In genomic region chr10:91552706-91553105, GRCh38 we compare ENCODE assay signal across 9 cellular contexts.
DNase-seq lines count a peak whose midpoint lies in the region; ATAC-seq, FAIRE-seq and TF ChIP-seq lines count a peak whose summit lies in the region.
"Had no signal": no experiment of that assay in that cellular context is flagged by ENCODE, and none has a peak within 500 bp of the region (broad histone marks: within the 10 kb centered on the region; RNA-seq: fewer than 3 reads in every experiment).

No MANE protein-coding gene starts in this region.

- FAIRE-seq in endothelial cell of umbilical vein (lab: Jason Lieb, UNC), result no peak

- H3K36me3 ChIP-seq in endothelial cell of umbilical vein (ENCODE audit: control insufficient read depth in 2 of 2, extremely low read depth in 1 of 2, insufficient read depth in 2 of 2, low read length in 2 of 2) (no peaks in the 10 kb centered on the region), mucosa of descending colon (ENCODE audit: low read depth) (no peaks in the 10 kb centered on the region)

- peak; percentile 20 to 55 for TF ChIP-seq CTCF in endothelial cell of umbilical vein (IDR thresholded peaks at IDR 0.05; ENCODE audit: extremely low read depth in 1 of 2, insufficient read depth in 1 of 2, low read depth in 1 of 2, low read length in 2 of 2)
- no peak for TF ChIP-seq CTCF in mucosa of descending colon (IDR thresholded peaks at IDR 0.05)

- H3K27ac ChIP-seq in endothelial cell of umbilical vein (ENCODE audit: insufficient read depth, low read depth, low read length), result no peak overlapping the region

- no peaks in the 10 kb centered on the region for H3K4me1 ChIP-seq in endothelial cell of umbilical vein (ENCODE audit: control insufficient read depth, extremely low read depth, insufficient read depth, low read length)
- H3K4me1 ChIP-seq in mucosa of descending colon (ENCODE audit: low read depth), result peaks cover 18% of the 10 kb centered on the region

- peaks cover 0 to 1% of the 10 kb centered on the region in 2 experiments for H3K27me3 ChIP-seq in endothelial cell of umbilical vein (ENCODE audit: control insufficient read depth in 2 of 2, insufficient read depth in 2 of 2, low read length in 2 of 2)

- H4K20me1 ChIP-seq in endothelial cell of umbilical vein (replicated peaks; ENCODE audit: control insufficient read depth, extremely low read depth, insufficient read depth, low read length), result no peaks in the 10 kb centered on the region

- dilution Hi-C loops in endothelial cell of umbilical vein (cut with MboI; ENCODE audit: extremely low pct_ligation_motif_present, low sequenced_read_pairs), result no loop called here

- H2AFZ ChIP-seq in endothelial cell of umbilical vein (ENCODE audit: low read depth, low read length), result no peak overlapping the region

- TF ChIP-seq POLR2A in endothelial cell of umbilical vein (IDR thresholded peaks at IDR 0.05; ENCODE audit: low read depth, low read length), result no peak

- no TSS peak for BruUV-seq in endothelial cell of umbilical vein (replicated peaks; lab: Mats Ljungman, UMichigan)

- POLR2A ChIA-PET in endothelial cell of umbilical vein (lab: Charles Lee), result no interaction called here

- ATAC-seq in mucosa of descending colon (peak; percentile 39), GM19035 (IDR thresholded peaks at IDR 0.05; ENCODE audit: unreplicated experiment) (no peak), GM18873 (IDR thresholded peaks at IDR 0.05; ENCODE audit: low FRiP score, unreplicated experiment) (no peak)

- no peak overlapping the region for H3K4me3 ChIP-seq in endothelial cell of umbilical vein (replicated peaks in 1 of 3; ENCODE audit: insufficient read depth in 1 of 3, low read depth in 1 of 3, low read length in 3 of 3)
- no peak overlapping the region for H3K4me3 ChIP-seq in mucosa of descending colon

- intact Hi-C loops in endothelial cell of umbilical vein (cut with micrococcal nuclease) (loop anchor here (1.0 to 5.0 kb wide), 4 partner anchors 83 to 360 kb away; no protein-coding TSS in a partner anchor), mucosa of descending colon (cut with DNase I, micrococcal nuclease) (loop anchor here in 1 of 2 donors (5.0 kb wide), 1 partner anchor 80 kb away; the partner anchor contains the start of gene PPP1R3C)

- H3K9me1 ChIP-seq in endothelial cell of umbilical vein (replicated peaks; ENCODE audit: control insufficient read depth, extremely low read depth, insufficient read depth, low read length), result no peaks in the 10 kb centered on the region

- CTCF ChIA-PET in endothelial cell of umbilical vein (lab: Charles Lee), result interaction anchor here (0.7 to 6.5 kb wide), 28 partner anchors 12 to 673 kb away, joined by 3 to 226 read pairs (median 6); partner anchors contain the start of gene PPP1R3C

- no peak overlapping the region for H3K4me2 ChIP-seq in endothelial cell of umbilical vein (ENCODE audit: insufficient read depth, low read length)

- no peaks in the 10 kb centered on the region for H3K9me3 ChIP-seq in endothelial cell of umbilical vein (replicated peaks; ENCODE audit: control insufficient read depth, insufficient read depth, low read length)
- no peaks in the 10 kb centered on the region for H3K9me3 ChIP-seq in mucosa of descending colon

- H3K79me2 ChIP-seq in endothelial cell of umbilical vein (ENCODE audit: control insufficient read depth, insufficient read depth, low read length), result no peaks in the 10 kb centered on the region

- H3K9ac ChIP-seq in endothelial cell of umbilical vein (replicated peaks; ENCODE audit: extremely low read depth, insufficient read depth, low read length), result no peak overlapping the region

- DNase-seq in COLO668 (lab: John Stamatoyannopoulos, UW; ENCODE audit: unreplicated experiment) (peak; percentile 1), NCI-H226 (peak; percentile 1), endothelial cell of umbilical vein (ENCODE audit: low read depth, low spot score) (peak; percentile 22), mucosa of descending colon (peak in 1 of 3 donors; percentile 28), activated T-cell treated with anti-CD3 and anti-CD28 coated beads for 4 hours (no peak), NCI-H1092 (lab: John Stamatoyannopoulos, UW) (no peak)
- DNase-seq: stimulated activated CD4-positive, alpha-beta T cell treated with anti-CD3 and anti-CD28 coated beads, Interleukin-2, amount 100 ng/mL, for 24 hours had no signal

TF ChIP-seq in endothelial cell of umbilical vein, 7 proteins besides CTCF, POLR2A, EP300 and RAD21:
- TF ChIP-seq POLR2AphosphoS5 (IDR thresholded peaks at IDR 0.05; ENCODE audit: insufficient read depth, low read depth, low read length) (no peak), EZH2 (IDR thresholded peaks at IDR 0.05; ENCODE audit: borderline replicate concordance, low read depth, low read length, severe bottlenecking) (no peak), MYC (IDR thresholded peaks at IDR 0.05; ENCODE audit: low read depth, low read length) (no peak), MAX (IDR thresholded peaks at IDR 0.05; ENCODE audit: insufficient read depth, insufficient read length) (no peak), GATA2 (IDR thresholded peaks at IDR 0.05; ENCODE audit: insufficient read depth, insufficient read length, low read depth, low read length) (no peak), JUN (IDR thresholded peaks at IDR 0.05; ENCODE audit: borderline replicate concordance, insufficient read depth, insufficient read length, low read depth) (no peak), FOS (IDR thresholded peaks at IDR 0.05; ENCODE audit: borderline replicate concordance, insufficient read depth, low read length) (no peak)

Comparison
In these comparisons a context has a peak if more than half of its experiments do, and no peak if none do; other contexts are left out.
1. DNase-seq: peak in COLO668 (single experiment), NCI-H226 (single experiment) and endothelial cell of umbilical vein (single experiment); none in activated T-cell treated with anti-CD3 and anti-CD28 coated beads for 4 hours (single experiment) and NCI-H1092 (single experiment).